In the genomic region with DNA sequence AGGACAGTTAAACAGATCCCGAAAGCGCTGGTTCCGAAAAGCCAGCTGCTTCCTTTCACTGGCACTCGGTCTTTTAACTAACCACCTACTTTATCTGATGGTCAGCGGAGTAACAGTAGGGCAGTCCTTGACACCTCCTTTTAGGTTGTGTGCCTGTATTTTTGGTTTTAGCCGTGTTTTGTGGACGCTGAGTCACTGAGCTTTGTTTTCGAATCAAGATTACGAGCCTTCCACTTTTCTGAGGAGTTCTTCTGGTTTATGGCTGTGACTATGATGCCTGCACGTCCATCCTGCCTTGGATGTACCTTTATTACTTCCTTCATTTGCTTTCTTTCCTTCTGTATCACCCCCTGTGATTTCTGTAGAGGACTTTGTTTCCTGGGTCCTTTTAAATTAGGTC, we compare ENCODE assay signal across 12 cellular contexts. TPM values are rescaled to one million over a fixed set of nuclear protein-coding genes. Genes with fewer than 3 reads are reported as not detected.
"Had no signal": no experiment of that assay in that cellular context is flagged by ENCODE, and none has a peak within 500 bp of the region (broad histone marks: within the 10 kb centered on the region; RNA-seq: fewer than 3 reads in every experiment).

No MANE protein-coding gene starts in this region.

RNA-seq across cellular contexts. Expression of a gene that starts 31.6 kb away (rescaled TPM):
- total RNA-seq: activated naive CD8-positive, alpha-beta T cell treated with anti-CD3 and anti-CD28 coated beads, Interleukin-2, amount 10 ng/mL, durations not matched to agents 7 days and 5 days; dermis microvascular lymphatic vessel endothelial cell; endothelial cell of umbilical vein; fibroblast of lung; frontal cortex; T-helper 1 cell treated with Interleukin-12 subunit alpha and Interleukin-12 subunit beta and Interleukin-4 antibody, amounts not matched to agents 30 ng/mL and 1 ng/mL, for 36 hours had no signal
- polyA plus RNA-seq: fibroblast of lung had no signal

RNA-seq across cellular contexts. Expression of a gene that starts 31.7 kb away (rescaled TPM):
- total RNA-seq: activated CD4-positive, alpha-beta memory T cell treated with anti-CD3 and anti-CD28 coated beads, Interleukin-2, amount 10 ng/mL, durations not matched to agents 7 days and 5 days; activated CD4-positive, alpha-beta T cell treated with anti-CD3 and anti-CD28 coated beads, Interleukin-2, amount 10 ng/mL, durations not matched to agents 7 days and 5 days; activated naive CD4-positive, alpha-beta T cell treated with anti-CD3 and anti-CD28 coated beads, Interleukin-2, amount 50 U/mL, for 72 hours; activated naive CD8-positive, alpha-beta T cell treated with anti-CD3 and anti-CD28 coated beads, Interleukin-2, amount 10 ng/mL, durations not matched to agents 7 days and 5 days; activated T-cell treated with anti-CD3 and anti-CD28 coated beads, Interleukin-2, amount 50 U/mL, for 72 hours; cardiac muscle cell; dermis microvascular lymphatic vessel endothelial cell; endothelial cell of umbilical vein; fibroblast of lung; frontal cortex; T-helper 1 cell treated with Interleukin-12 subunit alpha and Interleukin-12 subunit beta and Interleukin-4 antibody, amounts not matched to agents 30 ng/mL and 1 ng/mL, for 36 hours; WTC11 had no signal
- polyA plus RNA-seq: cardiac muscle cell, endothelial cell of umbilical vein, fibroblast of lung had no signal

RNA-seq across cellular contexts. Expression of a gene that starts 47.3 kb away (rescaled TPM):
- total RNA-seq: activated CD4-positive, alpha-beta memory T cell treated with anti-CD3 and anti-CD28 coated beads, Interleukin-2, amount 10 ng/mL, durations not matched to agents 7 days and 5 days; activated CD4-positive, alpha-beta T cell treated with anti-CD3 and anti-CD28 coated beads, Interleukin-2, amount 10 ng/mL, durations not matched to agents 7 days and 5 days; dermis microvascular lymphatic vessel endothelial cell; endothelial cell of umbilical vein; fibroblast of lung; frontal cortex had no signal
- polyA plus RNA-seq: cardiac muscle cell, fibroblast of lung had no signal

RNA-seq across cellular contexts. Expression of a gene that starts 47.4 kb away (rescaled TPM):
- total RNA-seq: activated CD4-positive, alpha-beta T cell treated with anti-CD3 and anti-CD28 coated beads, Interleukin-2, amount 10 ng/mL, durations not matched to agents 7 days and 5 days; activated naive CD8-positive, alpha-beta T cell treated with anti-CD3 and anti-CD28 coated beads, Interleukin-2, amount 10 ng/mL, durations not matched to agents 7 days and 5 days; dermis microvascular lymphatic vessel endothelial cell; endothelial cell of umbilical vein; fibroblast of lung; frontal cortex had no signal
- polyA plus RNA-seq: endothelial cell of umbilical vein, fibroblast of lung had no signal
